ENCODE assay signal across 22 cellular contexts in the genomic region with DNA sequence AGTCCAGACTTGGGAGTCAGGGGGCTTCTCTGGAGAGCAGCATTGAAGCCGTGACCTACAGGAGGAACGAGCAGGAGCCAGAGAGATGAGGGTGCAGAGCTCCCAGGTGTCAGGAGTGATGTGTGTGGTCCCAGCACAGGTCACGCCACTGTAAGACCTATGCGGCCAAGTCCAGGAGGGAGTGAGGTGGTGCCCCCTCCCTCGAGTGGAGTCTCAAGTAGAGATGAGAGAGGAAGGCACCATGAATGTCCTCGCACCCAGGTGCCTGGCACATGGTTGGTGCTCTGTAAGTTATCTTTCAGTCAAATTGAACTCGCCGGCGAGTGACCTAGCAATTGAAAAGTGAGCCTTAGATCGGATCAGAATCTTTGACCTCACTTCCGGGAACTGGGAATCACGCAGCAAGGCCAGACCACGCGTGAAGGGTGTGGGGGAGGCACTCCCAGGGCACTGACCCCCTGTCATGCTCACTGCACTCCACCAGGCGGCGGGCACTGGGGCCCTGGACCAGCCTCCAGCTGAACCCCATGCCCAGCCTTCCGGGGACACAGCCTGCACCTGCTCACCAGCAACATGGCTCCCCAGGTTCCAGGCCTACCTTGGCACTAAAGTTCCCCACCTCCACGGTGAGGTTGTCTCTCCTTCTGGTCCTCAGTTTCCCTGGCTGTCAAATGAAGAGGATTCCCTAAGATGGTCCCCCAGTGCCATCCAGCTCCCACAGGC.
DNase-seq lines count a peak whose midpoint lies in the region; ATAC-seq, FAIRE-seq and TF ChIP-seq lines count a peak whose summit lies in the region.
"Had no signal": no experiment of that assay in that cellular context is flagged by ENCODE, and none has a peak within 500 bp of the region (broad histone marks: within the 10 kb centered on the region; RNA-seq: fewer than 3 reads in every experiment).

No MANE protein-coding gene starts in this region.

- no TSS peak for BruUV-seq in HepG2 (replicated peaks; lab: Mats Ljungman, UMichigan)

- peak; percentile 38 for DNase-seq in H9
- DNase-seq in WERI-Rb-1, result peak; percentile 23
- DNase-seq in HepG2 (ENCODE audit: low spot score), result no peak
- peak; percentile 68 for DNase-seq in spleen
- DNase-seq in KG1 (lab: John Stamatoyannopoulos, UW), result no peak
- DNase-seq in activated naive CD4-positive, alpha-beta T cell treated with anti-CD3 and anti-CD28 coated beads, Interleukin-2, amount 50 U/mL, for 16 hours, result no peak
- DNase-seq: activated CD4-positive, alpha-beta T cell treated with anti-CD3 and anti-CD28 coated beads for 1 hour; activated CD8-positive, alpha-beta memory T cell treated with anti-CD3 and anti-CD28 coated beads for 24 hours; activated T-cell treated with anti-CD3 and anti-CD28 coated beads, Interleukin-2, amount 50 U/mL, for 72 hours; DMS153; effector memory CD8-positive, alpha-beta T cell; NCI-H1092 treated with DMSO at 0.1 percent for 48 hours; NCI-H2081; NCI-H510A; stimulated activated CD4-positive, alpha-beta T cell treated with anti-CD3 and anti-CD28 coated beads, Interleukin-15, amount 100 ng/mL, for 24 hours; testis had no signal

- H3K4me3 Mint-ChIP-seq in H9, result no peak overlapping the region
- H3K4me3 Mint-ChIP-seq: activated naive CD8-positive, alpha-beta T cell; activated T-cell treated with anti-CD3 and anti-CD28 coated beads, Interleukin-2, amount 50 U/mL, for 72 hours; CD4-positive, alpha-beta T cell; effector memory CD8-positive, alpha-beta T cell had no signal

- TF ChIP-seq RAD21 in HepG2 (CRISPR knock-in tag; IDR thresholded peaks at IDR 0.05), result no peak

- H3K18ac ChIP-seq in H9 (ENCODE audit: insufficient read length, low read depth, low read length), result no peak overlapping the region

- no peak overlapping the region for H3T11ph ChIP-seq in H9 (ENCODE audit: low read length)

- H3K4me1 ChIP-seq in H9 (ENCODE audit: insufficient read depth, low read length) (no peaks in the 10 kb centered on the region), HepG2 (ENCODE audit: insufficient read depth, low read length) (no peaks in the 10 kb centered on the region), spleen (no peaks in the 10 kb centered on the region)
- H3K4me1 ChIP-seq: left lung, testis had no signal

- H4K8ac ChIP-seq in H9 (replicated peaks; ENCODE audit: insufficient read length, low read depth, low read length), result no peak overlapping the region

- peaks cover 13 to 33% of the 10 kb centered on the region in 2 experiments for H3K4me1 Mint-ChIP-seq in H9

- TF ChIP-seq CTCF in H9 (conservative IDR thresholded peaks at IDR 0.05) (peak; percentile 50), WERI-Rb-1 (IDR thresholded peaks at IDR 0.05; ENCODE audit: low read depth, low read length) (peak; percentile 69), HepG2 (CRISPR knock-in tag; IDR thresholded peaks at IDR 0.05) (no peak), spleen (IDR thresholded peaks at IDR 0.05 in 8 of 11, conservative IDR thresholded peaks at IDR 0.05 in 3 of 11) (no peak)

- H2AFZ ChIP-seq in H9 (ENCODE audit: low read length) (no peak overlapping the region), HepG2 (ENCODE audit: low read length) (no peak overlapping the region)

- no peak overlapping the region for H3K27ac ChIP-seq in H9 (ENCODE audit: insufficient read length, low read depth, low read length)
- no peak overlapping the region for H3K27ac ChIP-seq in WERI-Rb-1
- H3K27ac ChIP-seq in HepG2 (ENCODE audit: extremely low read length, insufficient read depth, low read length), result no peak overlapping the region
- H3K27ac ChIP-seq in spleen, result no peak overlapping the region
- H3K27ac ChIP-seq: left lung, RWPE1, testis had no signal

- FAIRE-seq in HepG2 (lab: Jason Lieb, UNC), result no peak
- FAIRE-seq: G401.6 had no signal

- no peak overlapping the region for H3K9ac ChIP-seq in H9 (ENCODE audit: extremely low read depth, insufficient read length, low read length)
- H3K9ac ChIP-seq in HepG2 (ENCODE audit: insufficient read depth, low read depth, low read length), result no peak overlapping the region

- H3K23ac ChIP-seq in H9 (ENCODE audit: insufficient read length, low read depth, low read length), result no peak overlapping the region

- no peaks in the 10 kb centered on the region for H3K36me3 Mint-ChIP-seq in H9 (ENCODE audit: insufficient read depth in 1 of 3, low read depth in 3 of 3)
- H3K36me3 Mint-ChIP-seq: activated naive CD8-positive, alpha-beta T cell had no signal

- H3K27me3 ChIP-seq in H9 (ENCODE audit: insufficient read depth, low read length) (0 out of 2 replicates have a peak, but pooled peaks cover 2% of the 10 kb centered on the region), WERI-Rb-1 (ENCODE audit: insufficient read depth, low read depth, severe bottlenecking) (no peaks in the 10 kb centered on the region), HepG2 (ENCODE audit: control insufficient read depth in 1 of 2, insufficient read depth in 2 of 2, low read length in 2 of 2) (peaks cover 0 to 18% of the 10 kb centered on the region in 2 experiments; a peak in 3 of 5 replicates), spleen (replicated peaks in 1 of 7) (peaks cover 0 to 44% (median 0%) of the 10 kb centered on the region in 7 donors)
- H3K27me3 ChIP-seq: testis had no signal

- peaks cover 7 to 10% of the 10 kb centered on the region in 2 experiments; a peak in 4 of 5 replicates for H3K9me3 Mint-ChIP-seq in H9
- H3K9me3 Mint-ChIP-seq: CD4-positive, alpha-beta T cell had no signal

- H3K56ac ChIP-seq in H9 (ENCODE audit: insufficient read length, low read depth, low read length), result no peak overlapping the region

- no peak for TF ChIP-seq EP300 in HepG2 (IDR thresholded peaks at IDR 0.05; ENCODE audit: low read depth in 2 of 2, low read length in 2 of 2)
- TF ChIP-seq EP300 in HepG2 (CRISPR knock-in tag; IDR thresholded peaks at IDR 0.05; ENCODE audit: borderline replicate concordance), result no peak

- H3K79me1 ChIP-seq in H9 (ENCODE audit: insufficient read depth, low read depth, low read length, poor library complexity, severe bottlenecking), result no peaks in the 10 kb centered on the region

- H3K4ac ChIP-seq in H9 (ENCODE audit: low read depth, low read length), result no peak overlapping the region

- H3K23me2 ChIP-seq in H9 (ENCODE audit: insufficient read length, low read depth, low read length, poor library complexity, severe bottlenecking), result no peaks in the 10 kb centered on the region

- H2AK5ac ChIP-seq in H9 (ENCODE audit: insufficient read length, low read length), result no peak overlapping the region

- H4K91ac ChIP-seq in H9 (ENCODE audit: insufficient read length, low read depth, low read length), result no peak overlapping the region

- H2BK20ac ChIP-seq in H9 (ENCODE audit: low read depth, low read length, poor library complexity, severe bottlenecking), result no peak overlapping the region

- H2BK12ac ChIP-seq in H9 (ENCODE audit: insufficient read length, low read depth, low read length), result no peak overlapping the region

- H2BK5ac ChIP-seq in H9 (ENCODE audit: insufficient read length, low read length), result no peak overlapping the region

- ATAC-seq in HepG2 (peak; percentile 58), HG02678 (IDR thresholded peaks at IDR 0.05; ENCODE audit: unreplicated experiment) (no peak)
- ATAC-seq: activated T-cell treated with anti-CD3 and anti-CD28 coated beads, Interleukin-2, amount 50 U/mL, for 72 hours; effector memory CD8-positive, alpha-beta T cell; left lung had no signal

- H3K4me2 ChIP-seq in H9 (ENCODE audit: insufficient read depth, insufficient read length, low read length), result no peak overlapping the region
- no peak overlapping the region for H3K4me2 ChIP-seq in HepG2 (ENCODE audit: low read depth, low read length)

- intact Hi-C loops in HepG2 (cut with micrococcal nuclease; ENCODE audit: unreplicated experiment) (no loop called here), spleen (cut with DNase I; ENCODE audit: low total_unique reads) (no loop called here)

- no peaks in the 10 kb centered on the region for H3K9me3 ChIP-seq in H9 (ENCODE audit: control insufficient read depth, low read depth, low read length)
- no peaks in the 10 kb centered on the region for H3K9me3 ChIP-seq in WERI-Rb-1 (ENCODE audit: severe bottlenecking)
- no peaks in the 10 kb centered on the region for H3K9me3 ChIP-seq in HepG2 (ENCODE audit: low read length)
- H3K9me3 ChIP-seq in spleen, result no peaks in the 10 kb centered on the region
- H3K9me3 ChIP-seq: left lung, testis had no signal

- TF ChIP-seq POLR2A in HepG2 (IDR thresholded peaks at IDR 0.05; ENCODE audit: insufficient read depth in 1 of 2, low read depth in 2 of 2, low read length in 2 of 2) (no peak), spleen (IDR thresholded peaks at IDR 0.05) (no peak)

- H3K79me2 ChIP-seq in H9 (ENCODE audit: insufficient read depth, low read length), result no peaks in the 10 kb centered on the region
- no peaks in the 10 kb centered on the region for H3K79me2 ChIP-seq in HepG2 (ENCODE audit: insufficient read depth, low read length)

- H2BK15ac ChIP-seq in H9 (ENCODE audit: low read depth, low read length), result no peak overlapping the region

- CTCF ChIA-PET in HepG2 (lab: Yijun Ruan, JAX; ENCODE audit: low intra/inter-chr PET ratio, low total read pairs), result no interaction called here

- no CpG with 5 or more reads among the region's 18 CpGs for WGBS in H9 (ENCODE audit: extremely low coverage, insufficient read length, low lambda C conversion rate)
- 13% methylated on average over 3 of the region's 18 CpGs for WGBS in HepG2 (ENCODE audit: low lambda C conversion rate)
- WGBS in spleen, 5 donors, result 56 to 80% (median 74%) methylated on average over 14 to 18 of the region's 18 CpGs

- H3K4me3 ChIP-seq in WERI-Rb-1 (ENCODE audit: low read depth, low read length), result no peak overlapping the region
- no peak overlapping the region for H3K4me3 ChIP-seq in HepG2 (replicated peaks in 1 of 3; ENCODE audit: insufficient read depth in 1 of 3, low read depth in 2 of 3, low read length in 3 of 3)
- no peak overlapping the region for H3K4me3 ChIP-seq in spleen
- H3K4me3 ChIP-seq: left lung, testis had no signal

- no peak overlapping the region for H4K5ac ChIP-seq in H9 (ENCODE audit: insufficient read length, low read depth, low read length)

- H3K27ac Mint-ChIP-seq in H9, result no peak overlapping the region; a peak in 2 of 7 replicates
- H3K27ac Mint-ChIP-seq: activated naive CD8-positive, alpha-beta T cell; activated T-cell treated with anti-CD3 and anti-CD28 coated beads, Interleukin-2, amount 50 U/mL, for 72 hours; CD4-positive, alpha-beta T cell; effector memory CD8-positive, alpha-beta T cell had no signal

- H4K20me1 ChIP-seq in H9 (ENCODE audit: control insufficient read depth, insufficient read depth, insufficient read length) (no peaks in the 10 kb centered on the region), HepG2 (ENCODE audit: insufficient read depth, low read length) (no peaks in the 10 kb centered on the region)

- H3K27me3 Mint-ChIP-seq in H9 (ENCODE audit: low read depth), result peaks cover 10% of the 10 kb centered on the region

- POLR2A ChIA-PET in HepG2 (lab: Yijun Ruan, JAX), result no interaction called here

- no peak overlapping the region for H2BK120ac ChIP-seq in H9 (ENCODE audit: low read depth, low read length, poor library complexity, severe bottlenecking)

- H3K36me3 ChIP-seq in WERI-Rb-1 (no peaks in the 10 kb centered on the region), HepG2 (replicated peaks in 1 of 2; ENCODE audit: control insufficient read depth in 1 of 2, insufficient read depth in 2 of 2, low read length in 2 of 2) (no peaks in the 10 kb centered on the region), spleen (no peaks in the 10 kb centered on the region)
- H3K36me3 ChIP-seq: left lung had no signal

- H3K14ac ChIP-seq in H9 (ENCODE audit: insufficient read depth, low read length), result no peak overlapping the region; the same call in 1 of the 2 replicates

- in situ Hi-C loops in HepG2 (cut with HindIII; ENCODE audit: extremely low pct_ligation_motif_present, low pct_unique_long_range_greater_than_20kb), result no loop called here

Comparison
In these comparisons a context has a peak if more than half of its experiments do, and no peak if none do; other contexts are left out.
1. DNase-seq: peak in H9 (single experiment), WERI-Rb-1 (single experiment) and spleen (single experiment); none in HepG2 (single experiment), KG1 (single experiment) and activated naive CD4-positive, alpha-beta T cell treated with anti-CD3 and anti-CD28 coated beads, Interleukin-2, amount 50 U/mL, for 16 hours (single experiment).
2. CTCF ChIP-seq: peak in H9 (single experiment) and WERI-Rb-1 (single experiment); none in HepG2 (single experiment) and spleen (0 of 11).